9 cellular contexts compared by ENCODE assay signal in the genomic region with DNA sequence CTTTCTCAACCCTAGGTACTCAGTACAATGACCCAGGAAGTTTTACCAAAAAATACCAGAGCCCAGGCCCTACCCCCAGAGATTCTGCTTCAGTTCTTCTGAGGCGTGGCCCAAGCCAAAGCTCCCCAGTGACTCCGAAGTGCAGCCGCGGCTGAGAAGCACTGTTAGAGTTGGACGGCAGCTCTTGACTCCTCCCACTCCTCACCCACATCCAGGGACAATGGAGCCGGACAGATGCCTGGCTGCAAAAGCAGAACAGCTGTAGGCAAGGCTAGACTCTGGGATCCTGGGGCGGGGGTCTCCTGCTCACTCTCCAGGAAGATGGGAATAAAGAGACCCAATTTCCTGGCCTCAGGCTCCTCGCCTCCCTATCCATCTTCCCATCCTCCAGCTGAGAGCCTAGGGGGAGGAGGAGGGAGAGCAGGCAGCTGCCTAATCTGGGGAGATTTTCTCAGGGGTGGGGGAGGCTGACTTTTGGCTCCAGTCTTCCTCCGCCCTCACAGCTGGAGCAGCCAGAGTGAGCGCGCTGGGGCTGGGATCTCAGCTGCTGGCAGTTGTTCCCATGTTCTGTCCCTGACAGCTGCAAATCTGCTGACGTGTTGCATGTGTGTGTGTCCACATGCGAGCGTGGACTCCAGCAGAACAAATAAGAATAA.
DNase-seq lines count a peak whose midpoint lies in the region; ATAC-seq and TF ChIP-seq lines count a peak whose summit lies in the region.
"Had no signal": no experiment of that assay in that cellular context is flagged by ENCODE, and none has a peak within 500 bp of the region (broad histone marks: within the 10 kb centered on the region; RNA-seq: fewer than 3 reads in every experiment).

No MANE protein-coding gene starts in this region.

- no peaks in the 10 kb centered on the region for H4K20me1 ChIP-seq in OCI-LY7 (ENCODE audit: insufficient read depth, low read length)

- no peak for TF ChIP-seq POLR2A in gastrocnemius medialis (IDR thresholded peaks at IDR 0.05)

- H3K9me3 Mint-ChIP-seq in WTC11 = no peaks in the 10 kb centered on the region

- H3K9me3 ChIP-seq in HUES6 (ENCODE audit: control insufficient read depth, insufficient read depth, low read depth, low read length) (no peaks in the 10 kb centered on the region), gastrocnemius medialis (no peaks in the 10 kb centered on the region), OCI-LY7 (ENCODE audit: low read length) (no peaks in the 10 kb centered on the region)

- H3K4me2 ChIP-seq in OCI-LY7 (ENCODE audit: low read length) = no peak overlapping the region

- H3K4me3 ChIP-seq in HUES6 (ENCODE audit: low read depth, low read length) (peak overlapping the region; percentile 4; the same call in 1 of the 2 replicates), gastrocnemius medialis (no peak overlapping the region), OCI-LY7 (ENCODE audit: low read depth, low read length, poor library complexity, severe bottlenecking) (no peak overlapping the region)

- peaks cover 65% of the 10 kb centered on the region for H3K4me1 ChIP-seq in HUES6 (ENCODE audit: control insufficient read depth, insufficient read depth, low read length)
- peaks cover 5 to 12% of the 10 kb centered on the region in 2 donors for H3K4me1 ChIP-seq in gastrocnemius medialis
- H3K4me1 ChIP-seq in OCI-LY7 (ENCODE audit: insufficient read depth, low read length, poor library complexity, severe bottlenecking) = no peaks in the 10 kb centered on the region

- no peaks in the 10 kb centered on the region for H3K36me3 Mint-ChIP-seq in WTC11

- in situ Hi-C loops in gastrocnemius medialis (cut with MboI; ENCODE audit: low sequenced_read_pairs in 4 of 4) = no loop called here

- TF ChIP-seq CTCF in WTC11 (IDR thresholded peaks at IDR 0.05) = no peak
- TF ChIP-seq CTCF in gastrocnemius medialis (IDR thresholded peaks at IDR 0.05 in 4 of 5, conservative IDR thresholded peaks at IDR 0.05 in 1 of 5) = no peak
- TF ChIP-seq CTCF in OCI-LY7 (conservative IDR thresholded peaks at IDR 0.05; ENCODE audit: low read length) = no peak

- CTCF ChIA-PET in WTC11 (lab: Charles Lee) (interaction anchor here (0.6 to 3.3 kb wide), 10 partner anchors 14 to 668 kb away, joined by 3 to 13 read pairs (median 4); no protein-coding TSS in a partner anchor), OCI-LY7 (lab: Charles Lee; ENCODE audit: unreplicated experiment) (no interaction called here)

- H3K27me3 ChIP-seq in HUES6 (ENCODE audit: control insufficient read depth, insufficient read depth, low read length) (peaks cover 16% of the 10 kb centered on the region), gastrocnemius medialis (no peaks in the 10 kb centered on the region)

- ATAC-seq in WTC11 = peak; percentile 66
- peak; percentile 92 to 93 for ATAC-seq in gastrocnemius medialis
- ATAC-seq in GM21576 (IDR thresholded peaks at IDR 0.05; ENCODE audit: unreplicated experiment) = no peak
- no peak for ATAC-seq in HG03354 (IDR thresholded peaks at IDR 0.05; ENCODE audit: poor library complexity, severe bottlenecking, unreplicated experiment)

- H3K36me3 ChIP-seq in HUES6 (ENCODE audit: control insufficient read depth, insufficient read depth, low read length) (no peaks in the 10 kb centered on the region), gastrocnemius medialis (no peaks in the 10 kb centered on the region), OCI-LY7 (ENCODE audit: insufficient read depth, low read length) (no peaks in the 10 kb centered on the region)

- peaks cover 90% of the 10 kb centered on the region for H3K4me1 Mint-ChIP-seq in WTC11

- H3K4me3 Mint-ChIP-seq in WTC11 = peak overlapping the region; percentile 56

- no peak overlapping the region for H2AFZ ChIP-seq in OCI-LY7 (ENCODE audit: low read length)

- H3K27me3 Mint-ChIP-seq in WTC11 (ENCODE audit: low read depth) = no peaks in the 10 kb centered on the region; the same call in 1 of the 2 replicates

- no peaks in the 10 kb centered on the region for H3K79me2 ChIP-seq in OCI-LY7 (ENCODE audit: insufficient read depth, low read depth, low read length)

- H3K27ac ChIP-seq in HUES6 (ENCODE audit: low read depth, low read length) (no peak overlapping the region), gastrocnemius medialis (peak overlapping the region in 3 of 4 donors; percentile 30 to 60 (median 58)), OCI-LY7 (ENCODE audit: low read depth, low read length, poor library complexity, severe bottlenecking) (no peak overlapping the region)

- peak; percentile 84 for DNase-seq in WTC11 (ENCODE audit: low spot score)
- peak in 27 of 51 donors; percentile 2 to 68 (median 30) for DNase-seq in hypothalamus (lab: John Stamatoyannopoulos, UW)
- peak; percentile 66 to 77 for DNase-seq in gastrocnemius medialis
- no peak for DNase-seq in activated CD4-positive, CD25-positive, alpha-beta regulatory T cell (lab: John Stamatoyannopoulos, UW)
- DNase-seq in OCI-LY7 (ENCODE audit: low spot score) = no peak
- DNase-seq: cortex of kidney had no signal

- POLR2A ChIA-PET in WTC11 (lab: Charles Lee) (interaction anchor here (0.6 to 1.4 kb wide), 5 partner anchors 9 to 477 kb away, joined by 3 to 8 read pairs (median 3); no protein-coding TSS in a partner anchor), OCI-LY7 (lab: Charles Lee) (interaction anchor here (1.0 kb wide), 1 partner anchor 9 kb away, joined by 3 read pairs; no protein-coding TSS in a partner anchor)

- H3K9ac ChIP-seq in HUES6 (ENCODE audit: low read length) = no peak overlapping the region

- intact Hi-C loops in gastrocnemius medialis (cut with DNase I; ENCODE audit: low total_unique reads) = no loop called here
- intact Hi-C loops in OCI-LY7 (cut with micrococcal nuclease; ENCODE audit: unreplicated experiment) = no loop called here

- H3K27ac Mint-ChIP-seq in WTC11 = peak overlapping the region; percentile 99

- no peaks in the 10 kb centered on the region for H3K9me2 ChIP-seq in OCI-LY7 (ENCODE audit: insufficient read depth, low read length)

- no TSS peak for BruUV-seq in OCI-LY7 (replicated peaks; lab: Mats Ljungman, UMichigan)

TF ChIP-seq in WTC11, 78 proteins besides CTCF, POLR2A, EP300 and RAD21 (continues in another document):
- TF ChIP-seq SMAD3 (CRISPR knock-in tag; IDR thresholded peaks at IDR 0.05; ENCODE audit: borderline replicate concordance) (no peak), NFYB (CRISPR knock-in tag; conservative IDR thresholded peaks at IDR 0.05; ENCODE audit: low read depth) (no peak), ZNF425 (CRISPR knock-in tag; conservative IDR thresholded peaks at IDR 0.05) (no peak), ERG (CRISPR knock-in tag; IDR thresholded peaks at IDR 0.05) (no peak), MXD4 (CRISPR knock-in tag; IDR thresholded peaks at IDR 0.05; ENCODE audit: borderline replicate concordance) (no peak), GRHL2 (CRISPR knock-in tag; IDR thresholded peaks at IDR 0.05; ENCODE audit: insufficient replicate concordance, severe bottlenecking) (no peak), OVOL2 (CRISPR knock-in tag; IDR thresholded peaks at IDR 0.05; ENCODE audit: borderline replicate concordance) (no peak), ZNF263 (CRISPR knock-in tag; IDR thresholded peaks at IDR 0.05; ENCODE audit: low read depth) (peak; percentile 96), FOXJ3 (CRISPR knock-in tag; IDR thresholded peaks at IDR 0.05; ENCODE audit: borderline replicate concordance) (no peak)
- TF ChIP-seq, protein P1, sequence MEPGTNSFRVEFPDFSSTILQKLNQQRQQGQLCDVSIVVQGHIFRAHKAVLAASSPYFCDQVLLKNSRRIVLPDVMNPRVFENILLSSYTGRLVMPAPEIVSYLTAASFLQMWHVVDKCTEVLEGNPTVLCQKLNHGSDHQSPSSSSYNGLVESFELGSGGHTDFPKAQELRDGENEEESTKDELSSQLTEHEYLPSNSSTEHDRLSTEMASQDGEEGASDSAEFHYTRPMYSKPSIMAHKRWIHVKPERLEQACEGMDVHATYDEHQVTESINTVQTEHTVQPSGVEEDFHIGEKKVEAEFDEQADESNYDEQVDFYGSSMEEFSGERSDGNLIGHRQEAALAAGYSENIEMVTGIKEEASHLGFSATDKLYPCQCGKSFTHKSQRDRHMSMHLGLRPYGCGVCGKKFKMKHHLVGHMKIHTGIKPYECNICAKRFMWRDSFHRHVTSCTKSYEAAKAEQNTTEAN (CRISPR knock-in tag; IDR thresholded peaks at IDR 0.05) = no peak
- TF ChIP-seq, protein P2, sequence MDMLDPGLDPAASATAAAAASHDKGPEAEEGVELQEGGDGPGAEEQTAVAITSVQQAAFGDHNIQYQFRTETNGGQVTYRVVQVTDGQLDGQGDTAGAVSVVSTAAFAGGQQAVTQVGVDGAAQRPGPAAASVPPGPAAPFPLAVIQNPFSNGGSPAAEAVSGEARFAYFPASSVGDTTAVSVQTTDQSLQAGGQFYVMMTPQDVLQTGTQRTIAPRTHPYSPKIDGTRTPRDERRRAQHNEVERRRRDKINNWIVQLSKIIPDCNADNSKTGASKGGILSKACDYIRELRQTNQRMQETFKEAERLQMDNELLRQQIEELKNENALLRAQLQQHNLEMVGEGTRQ (CRISPR knock-in tag; IDR thresholded peaks at IDR 0.05) = no peak

Comparison
In these comparisons a context has a peak if more than half of its experiments do, and no peak if none do; other contexts are left out.
1. H3K27ac ChIP-seq: peak in gastrocnemius medialis (3 of 4); none in HUES6 (single experiment) and OCI-LY7 (single experiment).
2. ATAC-seq: peak in WTC11 (single experiment) and gastrocnemius medialis (2 of 2); none in GM21576 (single experiment) and HG03354 (single experiment).
3. DNase-seq: peak in WTC11 (single experiment), hypothalamus (27 of 51) and gastrocnemius medialis (2 of 2); none in activated CD4-positive, CD25-positive, alpha-beta regulatory T cell (0 of 4) and OCI-LY7 (single experiment).